1 cellular context compared by ENCODE assay signal in the genomic region with DNA sequence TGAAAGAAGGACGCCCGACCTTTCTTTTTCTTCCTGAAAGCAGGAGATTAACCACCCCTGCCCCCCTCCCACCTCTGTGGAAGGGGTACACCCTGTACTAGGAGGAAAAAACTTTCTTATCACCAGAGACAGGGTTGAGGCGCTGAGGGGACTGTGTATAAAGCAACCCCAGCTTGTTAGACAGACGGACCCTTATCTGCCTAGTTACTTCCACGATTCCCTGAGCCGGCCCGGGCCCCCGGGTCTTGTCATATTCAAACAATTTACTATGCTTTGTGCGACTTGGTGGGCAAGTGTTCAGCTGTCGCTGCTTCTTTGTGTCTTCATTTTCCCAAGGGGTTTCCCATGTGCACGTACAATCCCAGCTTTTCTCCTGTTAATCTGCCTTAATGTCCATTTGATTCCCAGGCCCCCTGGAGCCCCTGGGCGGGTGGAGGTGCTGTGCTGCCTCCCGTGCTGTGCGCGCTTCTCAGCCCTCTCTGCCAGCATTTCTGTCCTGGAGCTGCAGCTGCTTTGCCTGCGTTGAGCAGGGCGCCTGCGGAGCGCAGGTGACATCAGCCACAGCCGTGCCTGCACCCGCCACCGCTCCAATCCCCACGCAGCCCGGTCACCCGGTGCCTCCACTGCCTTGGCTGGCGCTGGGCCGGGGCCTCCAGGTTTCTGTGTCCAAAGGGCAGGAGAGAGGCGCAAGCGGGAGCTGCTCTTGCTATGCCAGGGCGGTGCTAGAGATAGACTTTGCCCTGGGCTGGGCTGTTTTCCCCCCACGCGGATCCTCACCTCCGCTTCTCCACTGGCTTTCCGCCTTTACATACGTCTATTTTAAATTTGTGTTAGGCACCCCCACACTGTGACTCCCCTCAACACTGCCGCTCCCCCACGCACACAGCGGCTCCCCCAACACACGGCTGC.
TF ChIP-seq lines count a peak whose summit lies in the region.

No MANE protein-coding gene starts in this region.

TF ChIP-seq in GM23338, 12 proteins besides CTCF, POLR2A, EP300 and RAD21 (continued from another document):
- TF ChIP-seq, protein P1, sequence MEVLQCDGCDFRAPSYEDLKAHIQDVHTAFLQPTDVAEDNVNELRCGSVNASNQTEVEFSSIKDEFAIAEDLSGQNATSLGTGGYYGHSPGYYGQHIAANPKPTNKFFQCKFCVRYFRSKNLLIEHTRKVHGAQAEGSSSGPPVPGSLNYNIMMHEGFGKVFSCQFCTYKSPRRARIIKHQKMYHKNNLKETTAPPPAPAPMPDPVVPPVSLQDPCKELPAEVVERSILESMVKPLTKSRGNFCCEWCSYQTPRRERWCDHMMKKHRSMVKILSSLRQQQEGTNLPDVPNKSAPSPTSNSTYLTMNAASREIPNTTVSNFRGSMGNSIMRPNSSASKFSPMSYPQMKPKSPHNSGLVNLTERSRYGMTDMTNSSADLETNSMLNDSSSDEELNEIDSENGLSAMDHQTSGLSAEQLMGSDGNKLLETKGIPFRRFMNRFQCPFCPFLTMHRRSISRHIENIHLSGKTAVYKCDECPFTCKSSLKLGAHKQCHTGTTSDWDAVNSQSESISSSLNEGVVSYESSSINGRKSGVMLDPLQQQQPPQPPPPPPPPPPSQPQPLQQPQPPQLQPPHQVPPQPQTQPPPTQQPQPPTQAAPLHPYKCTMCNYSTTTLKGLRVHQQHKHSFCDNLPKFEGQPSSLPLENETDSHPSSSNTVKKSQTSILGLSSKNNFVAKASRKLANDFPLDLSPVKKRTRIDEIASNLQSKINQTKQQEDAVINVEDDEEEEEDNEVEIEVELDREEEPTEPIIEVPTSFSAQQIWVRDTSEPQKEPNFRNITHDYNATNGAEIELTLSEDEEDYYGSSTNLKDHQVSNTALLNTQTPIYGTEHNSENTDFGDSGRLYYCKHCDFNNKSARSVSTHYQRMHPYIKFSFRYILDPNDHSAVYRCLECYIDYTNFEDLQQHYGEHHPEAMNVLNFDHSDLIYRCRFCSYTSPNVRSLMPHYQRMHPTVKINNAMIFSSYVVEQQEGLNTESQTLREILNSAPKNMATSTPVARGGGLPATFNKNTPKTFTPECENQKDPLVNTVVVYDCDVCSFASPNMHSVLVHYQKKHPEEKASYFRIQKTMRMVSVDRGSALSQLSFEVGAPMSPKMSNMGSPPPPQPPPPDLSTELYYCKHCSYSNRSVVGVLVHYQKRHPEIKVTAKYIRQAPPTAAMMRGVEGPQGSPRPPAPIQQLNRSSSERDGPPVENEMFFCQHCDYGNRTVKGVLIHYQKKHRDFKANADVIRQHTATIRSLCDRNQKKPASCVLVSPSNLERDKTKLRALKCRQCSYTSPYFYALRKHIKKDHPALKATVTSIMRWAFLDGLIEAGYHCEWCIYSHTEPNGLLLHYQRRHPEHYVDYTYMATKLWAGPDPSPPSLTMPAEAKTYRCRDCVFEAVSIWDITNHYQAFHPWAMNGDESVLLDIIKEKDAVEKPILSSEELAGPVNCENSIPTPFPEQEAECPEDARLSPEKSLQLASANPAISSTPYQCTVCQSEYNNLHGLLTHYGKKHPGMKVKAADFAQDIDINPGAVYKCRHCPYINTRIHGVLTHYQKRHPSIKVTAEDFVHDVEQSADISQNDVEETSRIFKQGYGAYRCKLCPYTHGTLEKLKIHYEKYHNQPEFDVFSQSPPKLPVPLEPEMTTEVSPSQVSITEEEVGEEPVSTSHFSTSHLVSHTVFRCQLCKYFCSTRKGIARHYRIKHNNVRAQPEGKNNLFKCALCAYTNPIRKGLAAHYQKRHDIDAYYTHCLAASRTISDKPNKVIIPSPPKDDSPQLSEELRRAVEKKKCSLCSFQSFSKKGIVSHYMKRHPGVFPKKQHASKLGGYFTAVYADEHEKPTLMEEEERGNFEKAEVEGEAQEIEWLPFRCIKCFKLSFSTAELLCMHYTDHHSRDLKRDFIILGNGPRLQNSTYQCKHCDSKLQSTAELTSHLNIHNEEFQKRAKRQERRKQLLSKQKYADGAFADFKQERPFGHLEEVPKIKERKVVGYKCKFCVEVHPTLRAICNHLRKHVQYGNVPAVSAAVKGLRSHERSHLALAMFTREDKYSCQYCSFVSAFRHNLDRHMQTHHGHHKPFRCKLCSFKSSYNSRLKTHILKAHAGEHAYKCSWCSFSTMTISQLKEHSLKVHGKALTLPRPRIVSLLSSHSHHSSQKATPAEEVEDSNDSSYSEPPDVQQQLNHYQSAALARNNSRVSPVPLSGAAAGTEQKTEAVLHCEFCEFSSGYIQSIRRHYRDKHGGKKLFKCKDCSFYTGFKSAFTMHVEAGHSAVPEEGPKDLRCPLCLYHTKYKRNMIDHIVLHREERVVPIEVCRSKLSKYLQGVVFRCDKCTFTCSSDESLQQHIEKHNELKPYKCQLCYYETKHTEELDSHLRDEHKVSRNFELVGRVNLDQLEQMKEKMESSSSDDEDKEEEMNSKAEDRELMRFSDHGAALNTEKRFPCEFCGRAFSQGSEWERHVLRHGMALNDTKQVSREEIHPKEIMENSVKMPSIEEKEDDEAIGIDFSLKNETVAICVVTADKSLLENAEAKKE (CRISPR knock-in tag; IDR thresholded peaks at IDR 0.05): no peak
- TF ChIP-seq ZNF331 (CRISPR knock-in tag; IDR thresholded peaks at IDR 0.05; ENCODE audit: low read depth): no peak
- no peak for TF ChIP-seq STAT1 (IDR thresholded peaks at IDR 0.05; ENCODE audit: unreplicated experiment)
- TF ChIP-seq EZH2 (IDR thresholded peaks at IDR 0.05; ENCODE audit: low read depth, unreplicated experiment): no peak
- no peak for TF ChIP-seq EZH2phosphoT487 (IDR thresholded peaks at IDR 0.05; ENCODE audit: unreplicated experiment)
- TF ChIP-seq, protein P2, sequence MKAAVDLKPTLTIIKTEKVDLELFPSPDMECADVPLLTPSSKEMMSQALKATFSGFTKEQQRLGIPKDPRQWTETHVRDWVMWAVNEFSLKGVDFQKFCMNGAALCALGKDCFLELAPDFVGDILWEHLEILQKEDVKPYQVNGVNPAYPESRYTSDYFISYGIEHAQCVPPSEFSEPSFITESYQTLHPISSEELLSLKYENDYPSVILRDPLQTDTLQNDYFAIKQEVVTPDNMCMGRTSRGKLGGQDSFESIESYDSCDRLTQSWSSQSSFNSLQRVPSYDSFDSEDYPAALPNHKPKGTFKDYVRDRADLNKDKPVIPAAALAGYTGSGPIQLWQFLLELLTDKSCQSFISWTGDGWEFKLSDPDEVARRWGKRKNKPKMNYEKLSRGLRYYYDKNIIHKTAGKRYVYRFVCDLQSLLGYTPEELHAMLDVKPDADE (IDR thresholded peaks at IDR 0.05): no peak
- TF ChIP-seq ZNF114 (CRISPR knock-in tag; IDR thresholded peaks at IDR 0.05): no peak
